Comparison of ENCODE assay signal across 1 cellular context in genomic region chr19:1247747-1248453, GRCh38.
TF ChIP-seq lines count a peak whose summit lies in the region.

No MANE protein-coding gene starts in this region.

TF ChIP-seq in GM12878, 131 proteins besides CTCF, POLR2A, EP300 and RAD21 (continued from another document and continues in another):
- TF ChIP-seq REST (IDR thresholded peaks at IDR 0.05; ENCODE audit: low read depth, low read length), result no peak
- no peak for TF ChIP-seq RFX5 (IDR thresholded peaks at IDR 0.05; ENCODE audit: low read depth, low read length)
- no peak for TF ChIP-seq NFYA (IDR thresholded peaks at IDR 0.05; ENCODE audit: borderline replicate concordance, low read depth, low read length)
- TF ChIP-seq NFXL1 (IDR thresholded peaks at IDR 0.05; ENCODE audit: borderline replicate concordance), result no peak
- no peak for TF ChIP-seq KDM1A (IDR thresholded peaks at IDR 0.05; ENCODE audit: borderline replicate concordance)
- no peak for TF ChIP-seq HDAC6 (IDR thresholded peaks at IDR 0.05; ENCODE audit: unreplicated experiment)
- TF ChIP-seq BRCA1 (IDR thresholded peaks at IDR 0.05; ENCODE audit: low read depth, low read length), result no peak
- TF ChIP-seq PRDM15 (CRISPR knock-in tag; IDR thresholded peaks at IDR 0.05), result no peak
- TF ChIP-seq PAX8 (IDR thresholded peaks at IDR 0.05), result no peak
- no peak for TF ChIP-seq SMC3 (IDR thresholded peaks at IDR 0.05; ENCODE audit: borderline replicate concordance, low read length)
- peak; percentile 55; the same call in 1 of the 2 replicates for TF ChIP-seq CREB1 (IDR thresholded peaks at IDR 0.05; ENCODE audit: low read depth)
- no peak for TF ChIP-seq IRF4 (IDR thresholded peaks at IDR 0.05; ENCODE audit: low read depth, low read length)
- TF ChIP-seq ELK1 (IDR thresholded peaks at IDR 0.05; ENCODE audit: low read depth, low read length), result no peak
- TF ChIP-seq ZNF687 (IDR thresholded peaks at IDR 0.05), result no peak
- no peak for TF ChIP-seq RAD51 (IDR thresholded peaks at IDR 0.05)
- TF ChIP-seq RCOR1 (conservative IDR thresholded peaks at IDR 0.05; ENCODE audit: low read depth, low read length), result no peak
- TF ChIP-seq KAT2A (conservative IDR thresholded peaks at IDR 0.05; ENCODE audit: control insufficient read depth, low read depth, low read length), result no peak
- no peak for TF ChIP-seq JUNB (IDR thresholded peaks at IDR 0.05)
- no peak for TF ChIP-seq SUPT20H (IDR thresholded peaks at IDR 0.05; ENCODE audit: borderline replicate concordance, control insufficient read depth, low read depth, low read length)
- 0 out of 2 replicates have a peak, but pooled peaks have one; percentile 3 for TF ChIP-seq EED (IDR thresholded peaks at IDR 0.05; ENCODE audit: low read depth)
- TF ChIP-seq ZBTB40 (IDR thresholded peaks at IDR 0.05; ENCODE audit: borderline replicate concordance), result no peak
- no peak for TF ChIP-seq USF2 (IDR thresholded peaks at IDR 0.05; ENCODE audit: borderline replicate concordance, low read depth, low read length)
- no peak for TF ChIP-seq PKNOX1 (IDR thresholded peaks at IDR 0.05)
- no peak for TF ChIP-seq MTA2 (IDR thresholded peaks at IDR 0.05; ENCODE audit: low read depth)
- no peak for TF ChIP-seq SREBF2 (IDR thresholded peaks at IDR 0.05; ENCODE audit: low read length)
- TF ChIP-seq DPF2 (IDR thresholded peaks at IDR 0.05), result peak; percentile 72
- no peak for TF ChIP-seq TCF7 (IDR thresholded peaks at IDR 0.05; ENCODE audit: borderline replicate concordance)
- TF ChIP-seq MXI1 (IDR thresholded peaks at IDR 0.05; ENCODE audit: low read depth, low read length), result no peak
- 0 out of 2 replicates have a peak, but pooled peaks have one; percentile 7 for TF ChIP-seq CREM (IDR thresholded peaks at IDR 0.05; ENCODE audit: low read depth)
- no peak for TF ChIP-seq STAT1 (conservative IDR thresholded peaks at IDR 0.05)
- TF ChIP-seq ZNF217 (IDR thresholded peaks at IDR 0.05), result no peak
- TF ChIP-seq IKZF2 (IDR thresholded peaks at IDR 0.05), result peak in 1 of 2 experiments; percentile 54; a peak in 1 of 4 replicates
- no peak for TF ChIP-seq ZNF592 (IDR thresholded peaks at IDR 0.05)
- no peak for TF ChIP-seq PAX5 (IDR thresholded peaks at IDR 0.05; ENCODE audit: borderline replicate concordance, low read depth, low read length)
- TF ChIP-seq ZNF24 (IDR thresholded peaks at IDR 0.05), result no peak
- no peak for TF ChIP-seq NR2C2 (IDR thresholded peaks at IDR 0.05; ENCODE audit: borderline replicate concordance, control insufficient read depth, insufficient read length, low read depth)
- TF ChIP-seq ASH2L (IDR thresholded peaks at IDR 0.05; ENCODE audit: borderline replicate concordance, low read depth), result no peak
- no peak for TF ChIP-seq ZNF384 (IDR thresholded peaks at IDR 0.05; ENCODE audit: borderline replicate concordance, low read depth, low read length)
